In the genomic region with DNA sequence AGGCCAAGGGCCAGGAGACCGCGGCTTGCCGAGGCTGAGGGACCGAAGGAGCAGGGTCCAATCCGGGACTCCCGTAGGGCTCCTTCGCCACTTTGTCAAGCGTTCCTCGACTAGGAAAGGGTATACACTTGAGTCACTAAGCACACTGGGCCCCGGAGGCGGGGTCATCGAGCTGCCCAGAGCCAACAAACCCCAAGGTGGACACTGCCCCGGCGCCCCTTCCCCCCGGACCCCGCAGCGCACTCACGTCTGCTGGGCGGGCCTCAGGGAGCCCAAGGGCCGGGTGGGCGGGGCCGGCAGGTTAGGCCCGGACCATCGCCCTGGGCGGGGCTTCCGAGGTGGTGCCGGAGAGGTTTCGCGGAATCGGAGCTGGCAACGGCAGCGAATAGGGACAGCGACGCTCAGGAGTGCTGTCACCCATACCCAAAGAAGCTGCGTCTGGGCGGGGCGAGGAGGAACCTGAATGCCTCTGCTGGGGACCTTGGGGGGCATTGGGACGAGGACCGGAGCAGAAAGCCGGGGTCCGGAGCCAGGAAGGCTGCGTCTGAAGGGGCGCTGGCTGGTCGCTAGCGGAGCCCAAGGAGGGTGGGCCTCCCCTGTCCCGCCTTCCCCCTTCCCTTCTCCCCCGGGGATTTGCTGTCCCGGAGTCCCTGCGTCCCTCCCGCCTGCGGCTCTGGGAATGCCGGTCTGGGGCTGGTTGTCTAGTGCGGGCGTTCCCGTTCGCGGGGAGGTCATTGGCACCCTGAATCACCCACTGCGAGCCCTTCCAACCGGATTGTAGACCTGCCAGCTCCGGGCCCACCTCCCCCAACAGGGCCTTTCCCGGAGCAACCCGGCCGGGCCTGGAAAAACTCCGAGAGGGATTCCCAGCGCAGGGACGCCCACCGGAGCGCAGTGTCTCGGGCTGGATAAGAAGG, we compare ENCODE assay signal across 1 cellular context.
TF ChIP-seq lines count a peak whose summit lies in the region.

No MANE protein-coding gene starts in this region.

TF ChIP-seq in SK-N-SH treated with all-trans-retinoic acid at 6 μM for 48 hours, 23 proteins besides CTCF, POLR2A, EP300 and RAD21 (continued from another document):
- TF ChIP-seq TSHZ2 (CRISPR knock-in tag; IDR thresholded peaks at IDR 0.05): no peak
- no peak for TF ChIP-seq ESRRG (CRISPR knock-in tag; IDR thresholded peaks at IDR 0.05)
- no peak for TF ChIP-seq ZFP30 (CRISPR knock-in tag; IDR thresholded peaks at IDR 0.05)
- no peak for TF ChIP-seq ZNF565 (CRISPR knock-in tag; conservative IDR thresholded peaks at IDR 0.05; ENCODE audit: low read depth)
- TF ChIP-seq RARB (CRISPR knock-in tag; IDR thresholded peaks at IDR 0.05): no peak
- no peak for TF ChIP-seq ZFP3 (CRISPR knock-in tag; IDR thresholded peaks at IDR 0.05)
- no peak for TF ChIP-seq CSRNP3 (CRISPR knock-in tag; IDR thresholded peaks at IDR 0.05)
- TF ChIP-seq, protein P1, sequence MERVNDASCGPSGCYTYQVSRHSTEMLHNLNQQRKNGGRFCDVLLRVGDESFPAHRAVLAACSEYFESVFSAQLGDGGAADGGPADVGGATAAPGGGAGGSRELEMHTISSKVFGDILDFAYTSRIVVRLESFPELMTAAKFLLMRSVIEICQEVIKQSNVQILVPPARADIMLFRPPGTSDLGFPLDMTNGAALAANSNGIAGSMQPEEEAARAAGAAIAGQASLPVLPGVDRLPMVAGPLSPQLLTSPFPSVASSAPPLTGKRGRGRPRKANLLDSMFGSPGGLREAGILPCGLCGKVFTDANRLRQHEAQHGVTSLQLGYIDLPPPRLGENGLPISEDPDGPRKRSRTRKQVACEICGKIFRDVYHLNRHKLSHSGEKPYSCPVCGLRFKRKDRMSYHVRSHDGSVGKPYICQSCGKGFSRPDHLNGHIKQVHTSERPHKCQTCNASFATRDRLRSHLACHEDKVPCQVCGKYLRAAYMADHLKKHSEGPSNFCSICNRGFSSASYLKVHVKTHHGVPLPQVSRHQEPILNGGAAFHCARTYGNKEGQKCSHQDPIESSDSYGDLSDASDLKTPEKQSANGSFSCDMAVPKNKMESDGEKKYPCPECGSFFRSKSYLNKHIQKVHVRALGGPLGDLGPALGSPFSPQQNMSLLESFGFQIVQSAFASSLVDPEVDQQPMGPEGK (CRISPR knock-in tag; IDR thresholded peaks at IDR 0.05; ENCODE audit: borderline replicate concordance): no peak
- TF ChIP-seq ZNF70 (CRISPR knock-in tag; IDR thresholded peaks at IDR 0.05): no peak
- TF ChIP-seq GLIS3 (CRISPR knock-in tag; IDR thresholded peaks at IDR 0.05): no peak
- TF ChIP-seq OSR1 (CRISPR knock-in tag; IDR thresholded peaks at IDR 0.05): no peak
- no peak for TF ChIP-seq ARNTL (CRISPR knock-in tag; IDR thresholded peaks at IDR 0.05; ENCODE audit: borderline replicate concordance, low read depth)
